2 cellular contexts compared by ENCODE assay signal in genomic region chr5:43556607-43556856, GRCh38.
TF ChIP-seq lines count a peak whose summit lies in the region.

No MANE protein-coding gene starts in this region.

TF ChIP-seq in IMR-90, 13 proteins besides CTCF, POLR2A, EP300 and RAD21:
- 0 out of 2 replicates have a peak, but pooled peaks have one; percentile 19 for TF ChIP-seq CHD1 (IDR thresholded peaks at IDR 0.05; ENCODE audit: low read depth, low read length)

TF ChIP-seq in H1, 55 proteins besides CTCF, POLR2A, EP300 and RAD21:
- TF ChIP-seq PHF8 (conservative IDR thresholded peaks at IDR 0.05; ENCODE audit: low read depth, low read length) (peak; percentile 88; the same call in 1 of the 2 replicates), KDM4A (IDR thresholded peaks at IDR 0.05; ENCODE audit: low read depth, low read length, severe bottlenecking) (peak; percentile 4), POLR2AphosphoS5 (IDR thresholded peaks at IDR 0.05; ENCODE audit: low read depth, low read length) (0 out of 2 replicates have a peak, but pooled peaks have one; percentile 41)
TF ChIP-seq in H1: peak in this region for 3; not testable (repeated sequence) for 52.
